18 cellular contexts compared by ENCODE assay signal in the genomic region with DNA sequence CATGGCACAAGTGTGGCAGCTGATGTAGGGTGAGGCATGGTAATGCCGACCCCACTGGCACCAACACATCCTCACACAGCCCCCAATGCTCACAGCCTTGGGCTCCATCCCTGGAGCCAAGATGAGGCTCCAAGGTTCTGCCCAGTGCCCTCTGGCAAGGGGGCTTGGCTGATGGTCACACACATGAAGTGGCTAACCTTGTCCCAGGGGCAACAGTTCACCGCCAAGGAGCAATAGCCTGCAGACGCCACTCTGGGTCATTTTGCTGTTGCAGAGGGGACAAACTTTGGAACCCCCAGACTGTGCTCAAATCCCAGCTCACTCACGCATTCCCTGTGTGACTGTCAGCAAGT. TPM values are rescaled to one million over a fixed set of nuclear protein-coding genes. Genes with fewer than 3 reads are reported as not detected.
"Had no signal": no experiment of that assay in that cellular context is flagged by ENCODE, and none has a peak within 500 bp of the region (broad histone marks: within the 10 kb centered on the region; RNA-seq: fewer than 3 reads in every experiment).

No MANE protein-coding gene starts in this region.

- FAIRE-seq: frontal cortex, TTC549 had no signal

- H3K36me3 ChIP-seq: colonic mucosa, thoracic aorta, upper lobe of left lung had no signal

- DNase-seq: activated B cell treated with CpG ODN at 0.5 μM for 24 hours; activated CD4-positive, alpha-beta T cell treated with anti-CD3 and anti-CD28 coated beads for 4 hours; activated CD8-positive, alpha-beta T cell treated with anti-CD3 and anti-CD28 coated beads for 36 hours; activated naive CD4-positive, alpha-beta T cell treated with anti-CD3 and anti-CD28 coated beads, Interleukin-2, amount 10 ng/mL, durations not matched to agents 7 days and 5 days; activated naive CD8-positive, alpha-beta T cell treated with anti-CD3 and anti-CD28 coated beads, Interleukin-2, amount 50 U/mL, for 24 hours; activated T-cell treated with anti-CD3 and anti-CD28 coated beads, Interleukin-2, amount 50 U/mL, for 4 hours; anterior cingulate cortex; colonic mucosa; kidney glomerular epithelial cell; left ventricle myocardium superior; stimulated activated naive CD8-positive, alpha-beta T cell treated with anti-CD3 and anti-CD28 coated beads, Interleukin-15, amount 100 ng/mL, for 72 hours had no signal

- H3K4me3 ChIP-seq: colonic mucosa, thoracic aorta, upper lobe of left lung had no signal

- H3K4me1 ChIP-seq: colonic mucosa had no signal

- H3K27ac ChIP-seq: colonic mucosa, thoracic aorta, upper lobe of left lung had no signal

- H3K9me3 ChIP-seq: colonic mucosa had no signal

- ATAC-seq: activated CD8-positive, alpha-beta T cell treated with anti-CD3 and anti-CD28 coated beads for 36 hours; activated naive CD8-positive, alpha-beta T cell treated with anti-CD3 and anti-CD28 coated beads, Interleukin-2, amount 50 U/mL, for 24 hours; activated T-cell treated with anti-CD3 and anti-CD28 coated beads, Interleukin-2, amount 50 U/mL, for 4 hours; stimulated activated naive CD8-positive, alpha-beta T cell treated with anti-CD3 and anti-CD28 coated beads, Interleukin-15, amount 100 ng/mL, for 72 hours had no signal

- H3K27me3 ChIP-seq: colonic mucosa, upper lobe of left lung had no signal

RNA-seq across cellular contexts. Expression of a gene that starts 26.8 kb away (rescaled TPM):
- total RNA-seq: activated CD8-positive, alpha-beta T cell treated with anti-CD3 and anti-CD28 coated beads for 36 hours; frontal cortex; left ventricle myocardium superior; progenitor cell of endocrine pancreas; skeletal muscle tissue; thoracic aorta had no signal
- polyA plus RNA-seq: neural cell had no signal
